15 cellular contexts compared by ENCODE assay signal in the genomic region with DNA sequence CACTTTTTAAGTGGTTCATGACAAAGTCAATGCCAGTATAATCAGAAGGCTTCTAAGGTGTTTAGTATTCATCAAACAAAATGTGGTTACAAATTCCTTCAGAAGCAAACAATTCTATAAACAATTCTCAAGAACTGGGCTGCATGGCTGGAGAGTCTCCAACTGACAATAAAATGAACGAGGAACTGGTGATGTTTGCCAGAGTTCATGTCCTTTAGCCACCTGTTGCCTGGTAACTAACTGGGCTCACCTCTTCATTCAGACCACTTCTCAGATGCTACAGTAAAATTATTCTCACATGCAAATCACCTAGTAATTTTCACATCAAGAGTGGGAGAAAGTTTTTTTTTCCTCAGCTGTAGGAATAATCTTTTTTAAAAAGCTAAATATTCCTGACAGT. TPM values are rescaled to one million over a fixed set of nuclear protein-coding genes. Genes with fewer than 3 reads are reported as not detected.
A peak's percentile ranks its signal among the peaks of the same experiment; 100 is the strongest.
DNase-seq lines count a peak whose midpoint lies in the region; ATAC-seq, FAIRE-seq and TF ChIP-seq lines count a peak whose summit lies in the region.
"Had no signal": no experiment of that assay in that cellular context is flagged by ENCODE, and none has a peak within 500 bp of the region (broad histone marks: within the 10 kb centered on the region; RNA-seq: fewer than 3 reads in every experiment).

No MANE protein-coding gene starts in this region.

- no peak overlapping the region for H3K4me3 ChIP-seq in A549
- H3K4me3 ChIP-seq: BLaER1 treated with 17β-estradiol and CSF1 and Interleukin-3, amounts not matched to agents 10 nM and 100 nM; skin epidermis had no signal

- no peaks in the 10 kb centered on the region for H3K9me3 ChIP-seq in A549

- no peak for TF ChIP-seq POLR2A in A549 (IDR thresholded peaks at IDR 0.05; ENCODE audit: low read length)

- no peak for FAIRE-seq in A549 (lab: Jason Lieb, UNC)

- TF ChIP-seq EP300 in A549 (IDR thresholded peaks at IDR 0.05): no peak

- CTCF ChIA-PET in A549 (lab: Yijun Ruan, JAX): no interaction called here

- H3K27ac ChIP-seq in A549: no peak overlapping the region
- H3K27ac ChIP-seq: BLaER1 treated with 17β-estradiol and CSF1 and Interleukin-3, amounts not matched to agents 10 nM and 100 nM; HL-60; skin epidermis had no signal

- POLR2A ChIA-PET in A549 (lab: Yijun Ruan, JAX): no interaction called here

- DNase-seq in A549 (ENCODE audit: low read depth in 1 of 2, low spot score in 1 of 2) (no peak), islet precursor cell (no peak), DMS79 treated with DMSO at 0.1 percent for 48 hours (lab: John Stamatoyannopoulos, UW) (no peak), anterior cingulate cortex (lab: John Stamatoyannopoulos, UW) (no peak)
- DNase-seq: activated naive CD4-positive, alpha-beta T cell treated with anti-CD3 and anti-CD28 coated beads for 36 hours; left cardiac atrium; NCI-H82; T-helper 9 cell had no signal

- H3K4me2 ChIP-seq in A549: peak overlapping the region; percentile 30; the same call in 1 of the 3 replicates
- H3K4me2 ChIP-seq: BLaER1 treated with 17β-estradiol and CSF1 and Interleukin-3, amounts not matched to agents 10 nM and 100 nM had no signal

- H3K4me1 ChIP-seq in A549: peaks cover 34% of the 10 kb centered on the region

- ATAC-seq in A549 (no peak), GM18909 (IDR thresholded peaks at IDR 0.05; ENCODE audit: poor library complexity, unreplicated experiment) (peak; percentile 73), HG03135 (IDR thresholded peaks at IDR 0.05; ENCODE audit: unreplicated experiment) (peak; percentile 86), SK-N-SH treated with all-trans-retinoic acid at 6 μM for 48 hours (peak; percentile 82), GM19324 (IDR thresholded peaks at IDR 0.05; ENCODE audit: low FRiP score, unreplicated experiment) (no peak)

- no peak for TF ChIP-seq CTCF in A549 (IDR thresholded peaks at IDR 0.05)

- no peak for TF ChIP-seq RAD21 in A549 (conservative IDR thresholded peaks at IDR 0.05 in 1 of 2, IDR thresholded peaks at IDR 0.05 in 1 of 2)

- 0% methylated on average over 1 of the region's 1 CpG for WGBS in A549 (ENCODE audit: missing lambda C conversion rate)

TF ChIP-seq in A549, 52 proteins besides CTCF, POLR2A, EP300 and RAD21:
- TF ChIP-seq KDM1A (IDR thresholded peaks at IDR 0.05; ENCODE audit: low read depth) (no peak), JUN (IDR thresholded peaks at IDR 0.05) (no peak), CHD2 (IDR thresholded peaks at IDR 0.05; ENCODE audit: low read length, partially characterized antibody) (no peak), MYC (IDR thresholded peaks at IDR 0.05; ENCODE audit: borderline replicate concordance, low read length) (no peak), CBX8 (IDR thresholded peaks at IDR 0.05) (no peak), ZFP36 (IDR thresholded peaks at IDR 0.05; ENCODE audit: borderline replicate concordance, partially characterized antibody) (no peak), SMC3 (IDR thresholded peaks at IDR 0.05) (no peak), HEYL (CRISPR knock-in tag; IDR thresholded peaks at IDR 0.05) (no peak), ZC3H11A (IDR thresholded peaks at IDR 0.05) (no peak), MAZ (IDR thresholded peaks at IDR 0.05; ENCODE audit: borderline replicate concordance, low read depth, low read length) (no peak), FOSL2 (IDR thresholded peaks at IDR 0.05) (no peak), FOSL2 (CRISPR knock-in tag; IDR thresholded peaks at IDR 0.05) (no peak), HOXB13 (CRISPR knock-in tag; IDR thresholded peaks at IDR 0.05; ENCODE audit: low read depth) (no peak), RFX5 (IDR thresholded peaks at IDR 0.05) (no peak), NPAS2 (CRISPR knock-in tag; IDR thresholded peaks at IDR 0.05; ENCODE audit: borderline replicate concordance) (no peak), ESRRA (IDR thresholded peaks at IDR 0.05; ENCODE audit: borderline replicate concordance, low read length) (no peak)
- TF ChIP-seq, protein P1, sequence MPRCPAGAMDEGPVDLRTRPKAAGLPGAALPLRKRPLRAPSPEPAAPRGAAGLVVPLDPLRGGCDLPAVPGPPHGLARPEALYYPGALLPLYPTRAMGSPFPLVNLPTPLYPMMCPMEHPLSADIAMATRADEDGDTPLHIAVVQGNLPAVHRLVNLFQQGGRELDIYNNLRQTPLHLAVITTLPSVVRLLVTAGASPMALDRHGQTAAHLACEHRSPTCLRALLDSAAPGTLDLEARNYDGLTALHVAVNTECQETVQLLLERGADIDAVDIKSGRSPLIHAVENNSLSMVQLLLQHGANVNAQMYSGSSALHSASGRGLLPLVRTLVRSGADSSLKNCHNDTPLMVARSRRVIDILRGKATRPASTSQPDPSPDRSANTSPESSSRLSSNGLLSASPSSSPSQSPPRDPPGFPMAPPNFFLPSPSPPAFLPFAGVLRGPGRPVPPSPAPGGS (IDR thresholded peaks at IDR 0.05): no peak
- TF ChIP-seq, protein P2, sequence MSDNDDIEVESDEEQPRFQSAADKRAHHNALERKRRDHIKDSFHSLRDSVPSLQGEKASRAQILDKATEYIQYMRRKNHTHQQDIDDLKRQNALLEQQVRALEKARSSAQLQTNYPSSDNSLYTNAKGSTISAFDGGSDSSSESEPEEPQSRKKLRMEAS (IDR thresholded peaks at IDR 0.05): no peak
- TF ChIP-seq, protein P3, sequence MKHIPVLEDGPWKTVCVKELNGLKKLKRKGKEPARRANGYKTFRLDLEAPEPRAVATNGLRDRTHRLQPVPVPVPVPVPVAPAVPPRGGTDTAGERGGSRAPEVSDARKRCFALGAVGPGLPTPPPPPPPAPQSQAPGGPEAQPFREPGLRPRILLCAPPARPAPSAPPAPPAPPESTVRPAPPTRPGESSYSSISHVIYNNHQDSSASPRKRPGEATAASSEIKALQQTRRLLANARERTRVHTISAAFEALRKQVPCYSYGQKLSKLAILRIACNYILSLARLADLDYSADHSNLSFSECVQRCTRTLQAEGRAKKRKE (CRISPR knock-in tag; IDR thresholded peaks at IDR 0.05; ENCODE audit: low read depth): no peak

TF ChIP-seq in SK-N-SH treated with all-trans-retinoic acid at 6 μM for 48 hours, 23 proteins besides CTCF, POLR2A, EP300 and RAD21:
- TF ChIP-seq, protein P4, sequence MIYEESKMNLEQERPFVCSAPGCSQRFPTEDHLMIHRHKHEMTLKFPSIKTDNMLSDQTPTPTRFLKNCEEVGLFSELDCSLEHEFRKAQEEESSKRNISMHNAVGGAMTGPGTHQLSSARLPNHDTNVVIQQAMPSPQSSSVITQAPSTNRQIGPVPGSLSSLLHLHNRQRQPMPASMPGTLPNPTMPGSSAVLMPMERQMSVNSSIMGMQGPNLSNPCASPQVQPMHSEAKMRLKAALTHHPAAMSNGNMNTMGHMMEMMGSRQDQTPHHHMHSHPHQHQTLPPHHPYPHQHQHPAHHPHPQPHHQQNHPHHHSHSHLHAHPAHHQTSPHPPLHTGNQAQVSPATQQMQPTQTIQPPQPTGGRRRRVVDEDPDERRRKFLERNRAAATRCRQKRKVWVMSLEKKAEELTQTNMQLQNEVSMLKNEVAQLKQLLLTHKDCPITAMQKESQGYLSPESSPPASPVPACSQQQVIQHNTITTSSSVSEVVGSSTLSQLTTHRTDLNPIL (CRISPR knock-in tag; IDR thresholded peaks at IDR 0.05; ENCODE audit: low read depth): no peak
- no peak for TF ChIP-seq CSDC2 (CRISPR knock-in tag; IDR thresholded peaks at IDR 0.05)
- no peak for TF ChIP-seq ARNTL (CRISPR knock-in tag; IDR thresholded peaks at IDR 0.05; ENCODE audit: borderline replicate concordance, low read depth)
- 0 out of 2 replicates have a peak, but pooled peaks have one; percentile 10 for TF ChIP-seq TCF4 (CRISPR knock-in tag; IDR thresholded peaks at IDR 0.05; ENCODE audit: borderline replicate concordance)

RNA-seq across cellular contexts. Expression of a gene that starts 53.3 kb away (rescaled TPM):
- polyA plus RNA-seq in A549 (2011; rRNA removed) (51.0 and 59.9 TPM in 2 replicates), A549 (2017; fragmentation: RNase III; extraction: RNeasy Plus Mini Kit Qiagen cat#74134 plus additional on column Dnase treatment) (19.1 to 21.2 TPM (median 19.4 TPM) in 3 replicates)
- 6.0 and 7.7 TPM in 2 replicates for polyA plus RNA-seq in A549 (2012; cell fraction: cytosol; rRNA removed)
- polyA plus RNA-seq in A549 (2012; cell fraction: nucleus; rRNA removed): 4.9 and 5.4 TPM in 2 replicates
- polyA minus RNA-seq in A549 (2011; rRNA and poly(A)+ RNA removed): 39.5 and 48.4 TPM in 2 replicates

Comparison
In these comparisons a context has a peak if more than half of its experiments do, and no peak if none do; other contexts are left out.
1. ATAC-seq: peak in GM18909 (single experiment), HG03135 (single experiment) and SK-N-SH treated with all-trans-retinoic acid at 6 μM for 48 hours (single experiment); none in A549 (0 of 2) and GM19324 (single experiment).